Comparison of ENCODE assay signal across 17 cellular contexts in the genomic region with DNA sequence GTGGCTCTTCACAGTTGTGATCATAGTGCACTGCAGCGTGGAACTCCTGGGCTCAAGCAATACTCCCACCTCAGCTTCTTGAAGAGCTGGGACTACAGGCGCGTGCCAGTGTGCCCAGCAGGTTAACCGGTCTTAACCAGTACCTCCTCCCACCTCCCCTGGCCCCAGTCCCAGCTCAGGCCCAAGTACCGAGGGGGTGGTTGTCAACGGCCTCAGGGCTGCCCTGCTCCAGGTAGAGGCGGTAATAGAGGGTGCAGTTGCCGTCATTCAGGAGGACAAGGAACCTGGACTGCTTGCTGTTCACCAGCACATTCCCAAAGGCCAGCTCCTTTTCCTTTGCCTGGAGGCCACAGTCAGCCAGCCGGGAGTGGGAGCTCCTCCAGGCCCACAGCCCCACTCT. TPM values are rescaled to one million over a fixed set of nuclear protein-coding genes. Genes with fewer than 3 reads are reported as not detected.
A peak's percentile ranks its signal among the peaks of the same experiment; 100 is the strongest.
DNase-seq lines count a peak whose midpoint lies in the region; ATAC-seq and TF ChIP-seq lines count a peak whose summit lies in the region.
"Had no signal": no experiment of that assay in that cellular context is flagged by ENCODE, and none has a peak within 500 bp of the region (broad histone marks: within the 10 kb centered on the region; RNA-seq: fewer than 3 reads in every experiment).

No MANE protein-coding gene starts in this region.

- TF ChIP-seq POLR2A in breast epithelium (IDR thresholded peaks at IDR 0.05): no peak

- H3K27me3 Mint-ChIP-seq in MCF 10A (ENCODE audit: insufficient read depth, unreplicated experiment): no peaks in the 10 kb centered on the region
- peaks cover 37% of the 10 kb centered on the region for H3K27me3 Mint-ChIP-seq in chondrocyte (ENCODE audit: low read depth)

- H3K4me1 Mint-ChIP-seq in MCF 10A (ENCODE audit: insufficient read depth, unreplicated experiment): no peaks in the 10 kb centered on the region
- H3K4me1 Mint-ChIP-seq in chondrocyte (ENCODE audit: low read depth): no peaks in the 10 kb centered on the region
- H3K4me1 Mint-ChIP-seq: CD4-positive, CD25-positive, alpha-beta regulatory T cell had no signal

- no peaks in the 10 kb centered on the region for H4K20me1 ChIP-seq in osteoblast (ENCODE audit: insufficient read depth, low read length)

- intact Hi-C loops in MCF 10A (cut with micrococcal nuclease): no loop called here
- intact Hi-C loops in breast epithelium (cut with DNase I; ENCODE audit: low total_unique reads): loop anchor here (10.0 kb wide), 1 partner anchor 123 kb away; no protein-coding TSS in a partner anchor

- no peak overlapping the region for H3K27ac Mint-ChIP-seq in MCF 10A (ENCODE audit: low read depth, unreplicated experiment)
- no peak overlapping the region for H3K27ac Mint-ChIP-seq in chondrocyte (ENCODE audit: unreplicated experiment)
- H3K27ac Mint-ChIP-seq: HFFc6 had no signal

- BruUV-seq in MCF 10A (replicated peaks; lab: Mats Ljungman, UMichigan): no TSS peak

- H2AFZ ChIP-seq in osteoblast (ENCODE audit: low read length): no peak overlapping the region

- no peak overlapping the region for H3K4me2 ChIP-seq in osteoblast (ENCODE audit: insufficient read depth, low read length)
- H3K4me2 ChIP-seq: BLaER1 treated with 17β-estradiol and CSF1 and Interleukin-3, amounts not matched to agents 10 nM and 100 nM had no signal

- H3K9me3 ChIP-seq in breast epithelium (no peaks in the 10 kb centered on the region), osteoblast (ENCODE audit: low read depth, low read length) (no peaks in the 10 kb centered on the region)
- H3K9me3 ChIP-seq: BLaER1 treated with 17β-estradiol and CSF1 and Interleukin-3, amounts not matched to agents 10 nM and 100 nM had no signal

- H3K4me3 ChIP-seq in breast epithelium: no peak overlapping the region
- no peak overlapping the region for H3K4me3 ChIP-seq in osteoblast (ENCODE audit: insufficient read depth, low read length)
- H3K4me3 ChIP-seq: BLaER1 treated with 17β-estradiol and CSF1 and Interleukin-3, amounts not matched to agents 10 nM and 100 nM; GM12878 had no signal

- H3K27ac ChIP-seq in breast epithelium (no peak overlapping the region), osteoblast (ENCODE audit: low read depth, low read length) (no peak overlapping the region)
- H3K27ac ChIP-seq: BLaER1 treated with 17β-estradiol and CSF1 and Interleukin-3, amounts not matched to agents 10 nM and 100 nM; HL-60 had no signal

- H3K4me3 Mint-ChIP-seq in MCF 10A (ENCODE audit: unreplicated experiment) (no peak overlapping the region), chondrocyte (ENCODE audit: unreplicated experiment) (no peak overlapping the region)
- H3K4me3 Mint-ChIP-seq: CD4-positive, CD25-positive, alpha-beta regulatory T cell; HFFc6 had no signal

- TF ChIP-seq CTCF in MCF 10A (IDR thresholded peaks at IDR 0.05; ENCODE audit: unreplicated experiment) (no peak), breast epithelium (IDR thresholded peaks at IDR 0.05) (no peak), chondrocyte (IDR thresholded peaks at IDR 0.05) (no peak), osteoblast (IDR thresholded peaks at IDR 0.05; ENCODE audit: extremely low read depth, low read depth, low read length) (no peak)

- H3K27me3 ChIP-seq in breast epithelium (no peaks in the 10 kb centered on the region), osteoblast (ENCODE audit: insufficient read depth, low read length) (peaks cover 33% of the 10 kb centered on the region)
- H3K27me3 ChIP-seq: BLaER1 treated with 17β-estradiol and CSF1 and Interleukin-3, amounts not matched to agents 10 nM and 100 nM had no signal

- H3K79me2 ChIP-seq in osteoblast (ENCODE audit: insufficient read depth, low read length): no peaks in the 10 kb centered on the region

- H3K4me1 ChIP-seq in breast epithelium (no peaks in the 10 kb centered on the region), osteoblast (ENCODE audit: insufficient read depth, low read length) (no peaks in the 10 kb centered on the region)

- H3K36me3 Mint-ChIP-seq in MCF 10A (ENCODE audit: insufficient read depth, unreplicated experiment): peaks cover 4% of the 10 kb centered on the region
- no peaks in the 10 kb centered on the region for H3K36me3 Mint-ChIP-seq in chondrocyte (ENCODE audit: low read depth)
- H3K36me3 Mint-ChIP-seq: CD4-positive, CD25-positive, alpha-beta regulatory T cell had no signal

- DNase-seq in MCF 10A (ENCODE audit: unreplicated experiment): peak; percentile 56
- DNase-seq in breast epithelium (ENCODE audit: low spot score in 2 of 2): no peak
- DNase-seq in chondrocyte (ENCODE audit: low spot score): peak; percentile 77
- peak; percentile 22 for DNase-seq in osteoblast (ENCODE audit: insufficient read length, low spot score, missing footprints)
- no peak for DNase-seq in NCI-H748 (lab: John Stamatoyannopoulos, UW; ENCODE audit: unreplicated experiment)
- DNase-seq: ACHN; CD4-positive, CD25-positive, alpha-beta regulatory T cell; HCEC 1CT; HFFc6 had no signal

- no peaks in the 10 kb centered on the region for H3K9me3 Mint-ChIP-seq in MCF 10A (ENCODE audit: unreplicated experiment)
- H3K9me3 Mint-ChIP-seq in chondrocyte (ENCODE audit: low read depth): no peaks in the 10 kb centered on the region
- H3K9me3 Mint-ChIP-seq: CD4-positive, CD25-positive, alpha-beta regulatory T cell; HFFc6 had no signal

- H3K36me3 ChIP-seq in breast epithelium (no peaks in the 10 kb centered on the region), osteoblast (ENCODE audit: insufficient read depth, low read length) (no peaks in the 10 kb centered on the region)
- H3K36me3 ChIP-seq: BLaER1 treated with 17β-estradiol and CSF1 and Interleukin-3, amounts not matched to agents 10 nM and 100 nM had no signal

- CTCF ChIA-PET in MCF 10A (lab: Yijun Ruan, JAX): interaction anchor here (0.6 to 14.0 kb wide), 4 partner anchors 9 to 133 kb away, joined by 3 to 178 read pairs (median 5); no protein-coding TSS in a partner anchor

- POLR2A ChIA-PET in MCF 10A (lab: Yijun Ruan, JAX): no interaction called here

- ATAC-seq in HG02759 (IDR thresholded peaks at IDR 0.05; ENCODE audit: unreplicated experiment): no peak
- ATAC-seq in HG03460 (IDR thresholded peaks at IDR 0.05; ENCODE audit: unreplicated experiment): no peak
- ATAC-seq: GM12878 had no signal

RNA-seq across cellular contexts. Expression of gene CFAP65, which starts 19.7 kb away (rescaled TPM):
- total RNA-seq in MCF 10A (2022) (not detected in 2 replicates), breast epithelium (under 1 TPM in 1 of 3 donors, not detected in 2; 0.33 TPM), chondrocyte (not detected in 3 replicates), osteoblast (not detected in 2 replicates)
- total RNA-seq: CD4-positive, CD25-positive, alpha-beta regulatory T cell; GM12878; HFFc6 had no signal

RNA-seq across cellular contexts. Expression of gene CRYBA2, which starts 28.4 kb away (rescaled TPM):
- total RNA-seq in MCF 10A (2022) (not detected in 2 replicates), breast epithelium (not detected), chondrocyte (not detected in 3 replicates), osteoblast (not detected in 2 replicates)
- total RNA-seq: A172; CD4-positive, CD25-positive, alpha-beta regulatory T cell; GM12878; H4; HFFc6 had no signal

RNA-seq across cellular contexts. Expression of gene FEV, which starts 36.6 kb away (rescaled TPM):
- total RNA-seq in MCF 10A (2022): not detected in 2 replicates
- not detected for total RNA-seq in breast epithelium
- not detected in 3 replicates for total RNA-seq in chondrocyte
- total RNA-seq in osteoblast: not detected in 2 replicates
- total RNA-seq: A172; CD4-positive, CD25-positive, alpha-beta regulatory T cell; GM12878; H4; HFFc6 had no signal

RNA-seq across cellular contexts. Expression of gene IHH, which starts 39.1 kb away (rescaled TPM):
- total RNA-seq in MCF 10A (2022): not detected in 2 replicates
- total RNA-seq in breast epithelium: under 1 TPM in 2 of 3 donors, not detected in 1; 0.16 to 0.66 TPM
- 0.19 TPM in 1 of 3 replicates, not detected in the others for total RNA-seq in chondrocyte
- total RNA-seq in osteoblast: under 0.01 and 0.29 TPM in 2 replicates
- total RNA-seq: CD4-positive, CD25-positive, alpha-beta regulatory T cell; Daoy; GM12878; H4; HFFc6 had no signal

Comparison
In these comparisons a context has a peak if more than half of its experiments do, and no peak if none do; other contexts are left out.
1. DNase-seq: peak in MCF 10A (single experiment), chondrocyte (single experiment) and osteoblast (single experiment); none in breast epithelium (0 of 2) and NCI-H748 (single experiment).